In genomic region chr16:66787427-66787826, GRCh38 we compare ENCODE assay signal across 34 cellular contexts. TPM values are rescaled to one million over a fixed set of nuclear protein-coding genes. Genes with fewer than 3 reads are reported as not detected.
"Had no signal": no experiment of that assay in that cellular context is flagged by ENCODE, and none has a peak within 500 bp of the region (broad histone marks: within the 10 kb centered on the region; RNA-seq: fewer than 3 reads in every experiment).

No MANE protein-coding gene starts in this region.

- H3K9ac ChIP-seq: neural progenitor cell, parathyroid adenoma had no signal

- H3K4me3 ChIP-seq: neural progenitor cell, ovary, psoas muscle, skin epidermis, smooth muscle cell, spleen, suprapubic skin, testis, tibial artery, transverse colon, upper lobe of right lung, uterus had no signal

- H3K27me3 ChIP-seq: ovary, spleen, suprapubic skin, testis, tibial artery, transverse colon, upper lobe of right lung, uterus had no signal

- H3K27ac ChIP-seq: neural progenitor cell, ovary, parathyroid adenoma, psoas muscle, skin epidermis, spleen, suprapubic skin, testis, tibial artery, transverse colon, upper lobe of right lung, uterus had no signal

- DNase-seq: naive thymus-derived CD4-positive, alpha-beta T cell; natural killer cell; occipital lobe; ovary; posterior cingulate gyrus; psoas muscle; right cardiac atrium; spleen; stimulated activated CD4-positive, alpha-beta T cell treated with anti-CD3 and anti-CD28 coated beads, Interleukin-12 subunit alpha, Interleukin-12 subunit beta, amount 100 ng/mL, for 4 hours; stimulated activated CD4-positive, alpha-beta T cell treated with anti-CD3 and anti-CD28 coated beads, Interleukin-1b, Interleukin-23, amount 100 ng/mL, for 48 hours; stimulated activated CD4-positive, alpha-beta T cell treated with anti-CD3 and anti-CD28 coated beads, Interleukin-4, amount 100 ng/mL, for 1 hour; stimulated activated CD4-positive, alpha-beta T cell treated with anti-CD3 and anti-CD28 coated beads, Interleukin-4, amount 100 ng/mL, for 4 hours; stimulated activated CD8-positive, alpha-beta memory T cell treated with anti-CD3 and anti-CD28 coated beads, Interleukin-4, amount 100 ng/mL, for 48 hours; stimulated activated naive CD4-positive, alpha-beta T cell; stimulated activated naive CD8-positive, alpha-beta T cell treated with anti-CD3 and anti-CD28 coated beads, Interleukin-15, amount 100 ng/mL, for 72 hours; stimulated activated naive CD8-positive, alpha-beta T cell treated with anti-CD3 and anti-CD28 coated beads, Interleukin-15, Interleukin-2, amounts not matched to agents 100 U/mL and 50 U/mL, for 24 hours; substantia nigra; testis; tibial artery; transverse colon; upper lobe of right lung; uterus had no signal

- H3K4me1 ChIP-seq: parathyroid adenoma, psoas muscle, spleen, suprapubic skin, testis, tibial artery, transverse colon, upper lobe of right lung, uterus had no signal

- H3K9me3 ChIP-seq: ovary, psoas muscle, spleen, suprapubic skin, testis, tibial artery, transverse colon, upper lobe of right lung, uterus had no signal

- ATAC-seq: naive thymus-derived CD4-positive, alpha-beta T cell; natural killer cell; psoas muscle; right cardiac atrium; sciatic nerve; stimulated activated memory B cell treated with anti-CD40 and anti-IgM and Interleukin-4, amounts not matched to agents 10 μg/mL and 1 μg/mL and 100 μg/mL, for 72 hours; stimulated activated naive CD8-positive, alpha-beta T cell treated with anti-CD3 and anti-CD28 coated beads, Interleukin-15, amount 100 ng/mL, for 72 hours; stimulated activated naive CD8-positive, alpha-beta T cell treated with anti-CD3 and anti-CD28 coated beads, Interleukin-15, Interleukin-2, amounts not matched to agents 100 U/mL and 50 U/mL, for 24 hours; upper lobe of right lung had no signal

- H3K4me2 ChIP-seq: neural progenitor cell, smooth muscle cell had no signal

- H3K79me2 ChIP-seq: parathyroid adenoma had no signal

- H3K36me3 ChIP-seq: neural progenitor cell, ovary, spleen, suprapubic skin, tibial artery, transverse colon, upper lobe of right lung, uterus had no signal

- H2AFZ ChIP-seq: neural progenitor cell, parathyroid adenoma had no signal

RNA-seq across cellular contexts. Expression of gene TERB1, which starts 14.0 kb away (rescaled TPM):
- total RNA-seq: progenitor cell of endocrine pancreas, smooth muscle cell, suprapubic skin, urinary bladder had no signal
- polyA plus RNA-seq: naive thymus-derived CD4-positive, alpha-beta T cell; psoas muscle; right cardiac atrium; smooth muscle cell; urinary bladder had no signal

RNA-seq across cellular contexts. Expression of gene CA7, which starts 56.8 kb away (rescaled TPM):
- total RNA-seq: naive thymus-derived CD4-positive, alpha-beta T cell; natural killer cell; occipital lobe; osteoblast; ovary; progenitor cell of endocrine pancreas; psoas muscle; renal cortical epithelial cell; right cardiac atrium; sciatic nerve; smooth muscle cell; spleen; suprapubic skin; upper lobe of right lung; urinary bladder; uterus had no signal
- polyA plus RNA-seq: naive thymus-derived CD4-positive, alpha-beta T cell; neural cell; ovary; right cardiac atrium; smooth muscle cell; spleen; urinary bladder had no signal
